18 cellular contexts compared by ENCODE assay signal in the genomic region with DNA sequence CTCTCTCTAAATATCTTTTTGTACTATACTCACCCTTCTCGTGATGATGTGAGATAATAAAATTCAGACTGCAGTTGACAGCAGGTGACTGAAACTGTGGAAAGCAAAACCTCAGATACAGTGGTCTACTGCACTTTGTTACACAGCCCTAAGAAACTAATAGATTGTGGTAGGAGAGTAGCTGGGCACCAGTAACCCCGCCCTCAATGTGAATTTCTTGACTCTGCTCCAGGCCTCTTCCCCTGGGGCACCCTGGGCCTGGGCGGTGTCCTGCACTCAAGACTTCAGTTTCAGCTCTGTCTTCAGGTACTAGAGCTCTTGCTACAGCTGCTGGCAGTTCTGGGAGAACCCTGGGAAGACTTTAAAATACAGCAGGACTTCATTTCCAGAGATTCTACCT.
"Had no signal": no experiment of that assay in that cellular context is flagged by ENCODE, and none has a peak within 500 bp of the region (broad histone marks: within the 10 kb centered on the region; RNA-seq: fewer than 3 reads in every experiment).

No MANE protein-coding gene starts in this region.

- H3K9me3 ChIP-seq: heart left ventricle, pancreas, stomach, thoracic aorta had no signal

- H3K4me3 ChIP-seq: dorsolateral prefrontal cortex, heart left ventricle, pancreas, stomach, thoracic aorta had no signal

- ATAC-seq: natural killer cell, pancreas, right cardiac atrium had no signal

- H3K27ac ChIP-seq: dorsolateral prefrontal cortex, heart left ventricle, pancreas, stomach, thoracic aorta had no signal

- H3K36me3 ChIP-seq: heart left ventricle, pancreas, stomach, thoracic aorta had no signal

- DNase-seq: cortex of kidney; dorsolateral prefrontal cortex; effector CD8-positive, alpha-beta T cell; foreskin melanocyte; heart left ventricle; hypothalamus; kidney glomerular epithelial cell; natural killer cell; occipital lobe; pancreas; right cardiac atrium; small intestine; stimulated activated CD4-positive, alpha-beta T cell treated with anti-CD3 and anti-CD28 coated beads, Interleukin-12 subunit alpha, Interleukin-12 subunit beta, amount 100 ng/mL, for 4 hours; stimulated activated naive CD4-positive, alpha-beta T cell; stomach; substantia nigra; trophoblast cell had no signal

- H3K27me3 ChIP-seq: dorsolateral prefrontal cortex, heart left ventricle, pancreas, stomach had no signal

- H3K4me1 ChIP-seq: pancreas, stomach had no signal
